In genomic region chr4:73619351-73619750, GRCh38 we compare ENCODE assay signal across 15 cellular contexts. TPM values are rescaled to one million over a fixed set of nuclear protein-coding genes. Genes with fewer than 3 reads are reported as not detected.
A peak's percentile ranks its signal among the peaks of the same experiment; 100 is the strongest.
DNase-seq lines count a peak whose midpoint lies in the region; ATAC-seq and TF ChIP-seq lines count a peak whose summit lies in the region.
"Had no signal": no experiment of that assay in that cellular context is flagged by ENCODE, and none has a peak within 500 bp of the region (broad histone marks: within the 10 kb centered on the region; RNA-seq: fewer than 3 reads in every experiment).

No MANE protein-coding gene starts in this region.

- H3K4me1 ChIP-seq in prostate gland (replicated peaks) (peaks cover 3% of the 10 kb centered on the region), GM23338 (ENCODE audit: insufficient read depth) (no peaks in the 10 kb centered on the region)

- H2AFZ ChIP-seq in GM23338 = no peak overlapping the region

- no peaks in the 10 kb centered on the region for H3K79me2 ChIP-seq in GM23338 (replicated peaks; ENCODE audit: insufficient read depth)

- peaks cover 1% of the 10 kb centered on the region; the same call in 1 of the 2 replicates for H3K9me2 ChIP-seq in GM23338 (ENCODE audit: insufficient read depth)

- H3K4me1 Mint-ChIP-seq in MCF 10A (ENCODE audit: insufficient read depth, unreplicated experiment) = peaks cover 19% of the 10 kb centered on the region
- peaks cover 17% of the 10 kb centered on the region for H3K4me1 Mint-ChIP-seq in GM23338
- H3K4me1 Mint-ChIP-seq in activated CD4-positive, alpha-beta T cell treated with anti-CD3 and anti-CD28 coated beads, Interleukin-2, amount 10 ng/mL, durations not matched to agents 24 days and 14 days = peaks cover 4% of the 10 kb centered on the region

- TSS peak; percentile 35 for BruUV-seq in MCF 10A (replicated peaks; lab: Mats Ljungman, UMichigan)

- CTCF ChIA-PET in MCF 10A (lab: Yijun Ruan, JAX) = interaction anchor here (0.6 to 1.7 kb wide), 8 partner anchors 23 to 481 kb away, joined by 3 to 6 read pairs (median 3); no protein-coding TSS in a partner anchor

- H3K27me3 ChIP-seq in prostate gland (replicated peaks; ENCODE audit: insufficient read depth) (no peaks in the 10 kb centered on the region), GM23338 (ENCODE audit: insufficient read depth) (peaks cover 12% of the 10 kb centered on the region; the same call in 1 of the 2 replicates)

- H3K36me3 ChIP-seq in prostate gland (no peaks in the 10 kb centered on the region), GM23338 (ENCODE audit: insufficient read depth) (no peaks in the 10 kb centered on the region)

- H3K27me3 Mint-ChIP-seq in MCF 10A (ENCODE audit: insufficient read depth, unreplicated experiment) (no peaks in the 10 kb centered on the region), GM23338 (ENCODE audit: insufficient read depth, low read depth, poor library complexity) (no peaks in the 10 kb centered on the region)
- peaks cover 16% of the 10 kb centered on the region for H3K27me3 Mint-ChIP-seq in activated CD4-positive, alpha-beta T cell treated with anti-CD3 and anti-CD28 coated beads, Interleukin-2, amount 10 ng/mL, durations not matched to agents 24 days and 14 days

- TF ChIP-seq CTCF in MCF 10A (IDR thresholded peaks at IDR 0.05; ENCODE audit: unreplicated experiment) = no peak
- TF ChIP-seq CTCF in prostate gland (IDR thresholded peaks at IDR 0.05) = no peak
- TF ChIP-seq CTCF in GM23338 (conservative IDR thresholded peaks at IDR 0.05; ENCODE audit: low read depth in 2 of 2) = no peak

- no peak overlapping the region for H3K4me2 ChIP-seq in GM23338

- H3K4me3 ChIP-seq in GM08714 (ENCODE audit: low read length) (peak overlapping the region; percentile 37), prostate gland (peak overlapping the region; percentile 25 to 43), GM23338 (no peak overlapping the region)
- H3K4me3 ChIP-seq: psoas muscle had no signal

- 25% methylated on average over 4 of the region's 4 CpGs for WGBS in prostate gland

- ATAC-seq in GM23338 (no peak), HG02571 (IDR thresholded peaks at IDR 0.05; ENCODE audit: unreplicated experiment) (no peak)
- ATAC-seq: activated CD8-positive, alpha-beta T cell treated with anti-CD3 and anti-CD28 coated beads, Interleukin-2, amount 10 ng/mL, durations not matched to agents 7 days and 5 days; psoas muscle had no signal

- H3F3A ChIP-seq in GM23338 (replicated peaks; ENCODE audit: low read depth) = no peaks in the 10 kb centered on the region

- H3K4me3 Mint-ChIP-seq in MCF 10A (ENCODE audit: unreplicated experiment) (peak overlapping the region; percentile 84), GM23338 (no peak overlapping the region)
- no peak overlapping the region for H3K4me3 Mint-ChIP-seq in activated CD4-positive, alpha-beta T cell treated with anti-CD3 and anti-CD28 coated beads, Interleukin-2, amount 10 ng/mL, durations not matched to agents 24 days and 14 days
- H3K4me3 Mint-ChIP-seq: activated CD8-positive, alpha-beta T cell treated with anti-CD3 and anti-CD28 coated beads, Interleukin-2, amount 10 ng/mL, durations not matched to agents 7 days and 5 days had no signal

- DNase-seq in NCI-H345 treated with DMSO at 0.1 percent for 48 hours (lab: John Stamatoyannopoulos, UW; ENCODE audit: unreplicated experiment) (peak; percentile 41), MCF 10A (ENCODE audit: unreplicated experiment) (no peak), prostate gland (ENCODE audit: low spot score) (no peak), NCI-H1694 treated with DMSO at 0.1 percent for 48 hours (lab: John Stamatoyannopoulos, UW) (no peak), GM23338 (ENCODE audit: low spot score) (no peak)
- DNase-seq in activated CD4-positive, alpha-beta T cell treated with anti-CD3 and anti-CD28 coated beads, Interleukin-2, amount 10 ng/mL, durations not matched to agents 24 days and 14 days = no peak
- DNase-seq: activated CD8-positive, alpha-beta T cell treated with anti-CD3 and anti-CD28 coated beads, Interleukin-2, amount 10 ng/mL, durations not matched to agents 7 days and 5 days; activated effector memory CD4-positive, alpha-beta T cell treated with Interleukin-2 at 50 U/mL for 16 hours; NCI-H2227 treated with DMSO at 0.1 percent for 48 hours; psoas muscle had no signal

- H4K20me1 ChIP-seq in GM23338 (replicated peaks; ENCODE audit: insufficient read depth) = no peaks in the 10 kb centered on the region

- H3K9me3 Mint-ChIP-seq in MCF 10A (ENCODE audit: unreplicated experiment) (no peaks in the 10 kb centered on the region), GM23338 (no peaks in the 10 kb centered on the region)
- no peaks in the 10 kb centered on the region for H3K9me3 Mint-ChIP-seq in activated CD4-positive, alpha-beta T cell treated with anti-CD3 and anti-CD28 coated beads, Interleukin-2, amount 10 ng/mL, durations not matched to agents 24 days and 14 days

- no peaks in the 10 kb centered on the region for H3K36me3 Mint-ChIP-seq in MCF 10A (ENCODE audit: insufficient read depth, unreplicated experiment)
- no peaks in the 10 kb centered on the region for H3K36me3 Mint-ChIP-seq in GM23338 (ENCODE audit: low read depth)
- no peaks in the 10 kb centered on the region for H3K36me3 Mint-ChIP-seq in activated CD4-positive, alpha-beta T cell treated with anti-CD3 and anti-CD28 coated beads, Interleukin-2, amount 10 ng/mL, durations not matched to agents 24 days and 14 days (ENCODE audit: low read depth)

- intact Hi-C loops in MCF 10A (cut with micrococcal nuclease) (no loop called here), prostate gland (cut with DNase I) (no loop called here)
- intact Hi-C loops in activated CD4-positive, alpha-beta T cell treated with anti-CD3 and anti-CD28 coated beads, Interleukin-2, amount 10 ng/mL, durations not matched to agents 24 days and 14 days (cut with micrococcal nuclease) = no loop called here

- POLR2A ChIA-PET in MCF 10A (lab: Yijun Ruan, JAX) = interaction anchor here (0.6 to 3.8 kb wide), 11 partner anchors 7 to 1248 kb away, joined by 3 to 47 read pairs (median 3); no protein-coding TSS in a partner anchor

- H3K27ac Mint-ChIP-seq in MCF 10A (ENCODE audit: low read depth, unreplicated experiment) (no peak overlapping the region), GM23338 (no peak overlapping the region)
- no peak overlapping the region for H3K27ac Mint-ChIP-seq in activated CD4-positive, alpha-beta T cell treated with anti-CD3 and anti-CD28 coated beads, Interleukin-2, amount 10 ng/mL, durations not matched to agents 24 days and 14 days
- H3K27ac Mint-ChIP-seq: activated CD8-positive, alpha-beta T cell treated with anti-CD3 and anti-CD28 coated beads, Interleukin-2, amount 10 ng/mL, durations not matched to agents 7 days and 5 days had no signal

- H3K27ac ChIP-seq in prostate gland = peak overlapping the region in 1 of 2 donors; percentile 69
- H3K27ac ChIP-seq in GM23338 (ENCODE audit: low read depth) = no peak overlapping the region
- H3K27ac ChIP-seq: KMS-11, psoas muscle had no signal

- no peaks in the 10 kb centered on the region for H3K9me3 ChIP-seq in prostate gland
- H3K9me3 ChIP-seq: psoas muscle had no signal

- no peak for TF ChIP-seq POLR2A in prostate gland (IDR thresholded peaks at IDR 0.05)

TF ChIP-seq in GM23338, 12 proteins besides CTCF, POLR2A, EP300 and RAD21 (continues in another document):
- no peak for TF ChIP-seq EZH2phosphoT487 (IDR thresholded peaks at IDR 0.05; ENCODE audit: unreplicated experiment)
- no peak for TF ChIP-seq STAT1 (IDR thresholded peaks at IDR 0.05; ENCODE audit: unreplicated experiment)
- TF ChIP-seq ZNF331 (CRISPR knock-in tag; IDR thresholded peaks at IDR 0.05; ENCODE audit: low read depth) = no peak
- TF ChIP-seq POLR2AphosphoS5 (IDR thresholded peaks at IDR 0.05; ENCODE audit: low read depth) = no peak
- no peak for TF ChIP-seq ETS1 (IDR thresholded peaks at IDR 0.05)
- TF ChIP-seq NANOG (IDR thresholded peaks at IDR 0.05; ENCODE audit: borderline replicate concordance) = no peak
- TF ChIP-seq JUNB (IDR thresholded peaks at IDR 0.05; ENCODE audit: unreplicated experiment) = no peak

RNA-seq across cellular contexts. Expression of gene RASSF6, which starts 0.9 kb away (rescaled TPM):
- total RNA-seq in MCF 10A (2022) = 1.6 and 2.4 TPM in 2 replicates
- 10 to 100 TPM in 1 of 2 donors, 1 to 10 TPM in 1; 6.2 to 17.5 TPM for total RNA-seq in prostate gland
- 0.14 and 0.23 TPM in 2 replicates for total RNA-seq in GM23338 (2014; rRNA removed; shearing (Covaris generic))
- polyA plus RNA-seq in GM23338 (2016; fragmentation: Nextera tagmentation; extraction: Ambion mirVana) = 0.37 and 0.79 TPM in 2 replicates
- total RNA-seq in activated CD4-positive, alpha-beta T cell treated with anti-CD3 and anti-CD28 coated beads, Interleukin-2, amount 10 ng/mL, durations not matched to agents 24 days and 14 days = not detected in 2 replicates
- total RNA-seq: activated CD8-positive, alpha-beta T cell treated with anti-CD3 and anti-CD28 coated beads, Interleukin-2, amount 10 ng/mL, durations not matched to agents 7 days and 5 days; fibroblast of villous mesenchyme; psoas muscle had no signal
- polyA plus RNA-seq: BJ had no signal
